ENCODE assay signal across 15 cellular contexts in genomic region chr1:76084029-76084627, GRCh38. TPM values are rescaled to one million over a fixed set of nuclear protein-coding genes. Genes with fewer than 3 reads are reported as not detected.
"Had no signal": no experiment of that assay in that cellular context is flagged by ENCODE, and none has a peak within 500 bp of the region (broad histone marks: within the 10 kb centered on the region; RNA-seq: fewer than 3 reads in every experiment).

No MANE protein-coding gene starts in this region.

- H3K36me3 ChIP-seq: heart right ventricle, stomach, thoracic aorta had no signal

- H3K36me3 Mint-ChIP-seq: natural killer cell treated with Interleukin-12 subunit alpha and Interleukin-12 subunit beta and Interleukin-15 and Interleukin-18, amount 100 ng/mL, for 72 hours had no signal

- DNase-seq: activated CD4-positive, alpha-beta T cell treated with anti-CD3 and anti-CD28 coated beads, Interleukin-2, amount 50 U/mL, for 1 hour; activated CD4-positive, CD25-positive, alpha-beta regulatory T cell; activated naive CD4-positive, alpha-beta T cell treated with anti-CD3 and anti-CD28 coated beads, Interleukin-2, amount 50 U/mL, for 16 hours; central memory CD4-positive, alpha-beta T cell; effector CD8-positive, alpha-beta T cell; heart right ventricle; stimulated activated CD4-positive, alpha-beta T cell treated with anti-CD3 and anti-CD28 coated beads, Interleukin-15, amount 100 ng/mL, for 24 hours; stimulated activated CD4-positive, alpha-beta T cell treated with anti-CD3 and anti-CD28 coated beads, Interleukin-4, amount 100 ng/mL, for 4 hours; stomach had no signal

- H3K9me3 ChIP-seq: heart right ventricle, stomach, thoracic aorta had no signal

- H3K27ac Mint-ChIP-seq: natural killer cell treated with Interleukin-12 subunit alpha and Interleukin-12 subunit beta and Interleukin-15 and Interleukin-18, amount 100 ng/mL, for 72 hours had no signal

- ATAC-seq: left lobe of liver; natural killer cell treated with Interleukin-12 subunit alpha and Interleukin-12 subunit beta and Interleukin-15 and Interleukin-18, amount 100 ng/mL, for 72 hours had no signal

- H3K4me3 Mint-ChIP-seq: natural killer cell treated with Interleukin-12 subunit alpha and Interleukin-12 subunit beta and Interleukin-15 and Interleukin-18, amount 100 ng/mL, for 72 hours had no signal

- H3K4me3 ChIP-seq: coronary artery, heart right ventricle, stomach, thoracic aorta had no signal

- H3K9me3 Mint-ChIP-seq: natural killer cell treated with Interleukin-12 subunit alpha and Interleukin-12 subunit beta and Interleukin-15 and Interleukin-18, amount 100 ng/mL, for 72 hours had no signal

- H3K27ac ChIP-seq: coronary artery, epithelial cell of prostate, heart right ventricle, stomach, thoracic aorta had no signal

RNA-seq across cellular contexts. Expression of gene ST6GALNAC3, which starts 9.6 kb away (rescaled TPM):
- total RNA-seq: osteoblast had no signal
